In genomic region chr1:192814805-192815204, GRCh38 we compare ENCODE assay signal across 22 cellular contexts. TPM values are rescaled to one million over a fixed set of nuclear protein-coding genes. Genes with fewer than 3 reads are reported as not detected.
A peak's percentile ranks its signal among the peaks of the same experiment; 100 is the strongest.
DNase-seq lines count a peak whose midpoint lies in the region; ATAC-seq and TF ChIP-seq lines count a peak whose summit lies in the region.
"Had no signal": no experiment of that assay in that cellular context is flagged by ENCODE, and none has a peak within 500 bp of the region (broad histone marks: within the 10 kb centered on the region; RNA-seq: fewer than 3 reads in every experiment).

No MANE protein-coding gene starts in this region.

- H3K36me3 Mint-ChIP-seq in activated T-helper 17 cell treated with anti-CD3 and anti-CD28 coated beads, Interleukin-2, amount 50 U/mL, for 72 hours (ENCODE audit: low read depth) = peaks cover 31% of the 10 kb centered on the region

- no peaks in the 10 kb centered on the region for H3F3A ChIP-seq in SK-N-SH (replicated peaks; ENCODE audit: insufficient read depth)

- ATAC-seq in SK-N-SH treated with all-trans-retinoic acid at 6 μM for 48 hours (peak; percentile 15; the same call in 2 of the 3 replicates), gastroesophageal sphincter (no peak), GM21717 (IDR thresholded peaks at IDR 0.05; ENCODE audit: unreplicated experiment) (no peak), GM19467 (IDR thresholded peaks at IDR 0.05; ENCODE audit: unreplicated experiment) (no peak)
- ATAC-seq in activated T-helper 17 cell treated with anti-CD3 and anti-CD28 coated beads, Interleukin-2, amount 50 U/mL, for 72 hours (replicated peaks) = peak; percentile 21

- H3K27ac ChIP-seq in SK-N-SH (ENCODE audit: low read depth in 2 of 2, low read length in 1 of 2) (no peak overlapping the region), gastroesophageal sphincter (peak overlapping the region in 3 of 4 donors; percentile 4 to 98 (median 97)), sigmoid colon (peak overlapping the region in 3 of 4 donors; percentile 38 to 98 (median 96))
- H3K27ac ChIP-seq: Peyer's patch had no signal

- H3K4me3 Mint-ChIP-seq in activated T-helper 17 cell treated with anti-CD3 and anti-CD28 coated beads, Interleukin-2, amount 50 U/mL, for 72 hours = no peak overlapping the region

- no peak for TF ChIP-seq RAD21 in SK-N-SH (IDR thresholded peaks at IDR 0.05; ENCODE audit: low read length)

- DNase-seq in SK-N-SH (no peak), sigmoid colon (no peak)
- no peak for DNase-seq in NK-92 treated with Interleukin-12 subunit alpha and Interleukin-12 subunit beta, amount 100 ng/mL, for 24 hours (lab: John Stamatoyannopoulos, UW)
- DNase-seq: 8988T, ACHN, BE2C, Calu3, DMS153, DND-41, H7, KBM-7, MG63, NCI-H2029 treated with DMSO at 0.1 percent for 48 hours, NCI-H446 treated with DMSO at 0.1 percent for 48 hours, NCI-H526, Peyer's patch, SHP77 treated with DMSO at 0.1 percent for 48 hours had no signal

- peaks cover 8% of the 10 kb centered on the region; the same call in 1 of the 2 replicates for H4K20me1 ChIP-seq in SK-N-SH (ENCODE audit: insufficient read depth)

- POLR2A ChIA-PET in SK-N-SH (lab: Yijun Ruan, JAX) = no interaction called here

- TF ChIP-seq POLR2A in gastroesophageal sphincter (IDR thresholded peaks at IDR 0.05) (no peak), sigmoid colon (IDR thresholded peaks at IDR 0.05) (no peak)

- H3K27me3 ChIP-seq in SK-N-SH (ENCODE audit: insufficient read depth) = no peaks in the 10 kb centered on the region
- no peaks in the 10 kb centered on the region for H3K27me3 ChIP-seq in gastroesophageal sphincter
- no peaks in the 10 kb centered on the region for H3K27me3 ChIP-seq in sigmoid colon
- H3K27me3 ChIP-seq: BE2C, MG63, Peyer's patch had no signal

- H3K79me2 ChIP-seq in SK-N-SH (ENCODE audit: insufficient read depth) = peaks cover 10% of the 10 kb centered on the region

- no peaks in the 10 kb centered on the region for H3K9me3 Mint-ChIP-seq in activated T-helper 17 cell treated with anti-CD3 and anti-CD28 coated beads, Interleukin-2, amount 50 U/mL, for 72 hours

- TF ChIP-seq CTCF in SK-N-SH (IDR thresholded peaks at IDR 0.05) (no peak), gastroesophageal sphincter (IDR thresholded peaks at IDR 0.05) (no peak), sigmoid colon (IDR thresholded peaks at IDR 0.05) (no peak)

- TF ChIP-seq EP300 in SK-N-SH (IDR thresholded peaks at IDR 0.05; ENCODE audit: borderline replicate concordance in 1 of 2, low read depth in 1 of 2, low read length in 1 of 2) = no peak
- no peak for TF ChIP-seq EP300 in gastroesophageal sphincter (IDR thresholded peaks at IDR 0.05)
- TF ChIP-seq EP300 in sigmoid colon (IDR thresholded peaks at IDR 0.05) = no peak

- CTCF ChIA-PET in SK-N-SH (lab: Yijun Ruan, JAX) = interaction anchor here (0.9 to 1.0 kb wide), 2 partner anchors 9 to 10 kb away, joined by 3 to 4 read pairs; no protein-coding TSS in a partner anchor

- 56% methylated on average over 1 of the region's 1 CpG for WGBS in SK-N-SH (ENCODE audit: low lambda C conversion rate)
- 63 to 80% methylated on average over 1 of the region's 1 CpG for WGBS in gastroesophageal sphincter (ENCODE audit: low coverage in 1 of 2), 2 donors
- WGBS in sigmoid colon, 2 donors = 87 to 88% methylated on average over 1 of the region's 1 CpG

- no peaks in the 10 kb centered on the region for H3K27me3 Mint-ChIP-seq in activated T-helper 17 cell treated with anti-CD3 and anti-CD28 coated beads, Interleukin-2, amount 50 U/mL, for 72 hours

- peaks cover 8 to 13% of the 10 kb centered on the region in 2 experiments; a peak in 3 of 4 replicates for H3K4me1 ChIP-seq in SK-N-SH (ENCODE audit: control insufficient read depth in 1 of 2, insufficient read depth in 2 of 2, low read depth in 1 of 2, low read length in 1 of 2)
- peaks cover 0 to 19% (median 0%) of the 10 kb centered on the region in 3 donors for H3K4me1 ChIP-seq in gastroesophageal sphincter
- H3K4me1 ChIP-seq in sigmoid colon = peaks cover 0 to 30% (median 22%) of the 10 kb centered on the region in 4 donors
- H3K4me1 ChIP-seq: BE2C, Peyer's patch had no signal

- H3K9me3 ChIP-seq in SK-N-SH (no peaks in the 10 kb centered on the region), gastroesophageal sphincter (no peaks in the 10 kb centered on the region), sigmoid colon (no peaks in the 10 kb centered on the region)
- H3K9me3 ChIP-seq: BE2C, MG63, Peyer's patch had no signal

- H3K9me2 ChIP-seq in SK-N-SH = no peaks in the 10 kb centered on the region

- H3K4me3 ChIP-seq in SK-N-SH (ENCODE audit: low read depth in 2 of 2, low read length in 1 of 2) = no peak overlapping the region
- no peak overlapping the region for H3K4me3 ChIP-seq in gastroesophageal sphincter
- no peak overlapping the region for H3K4me3 ChIP-seq in sigmoid colon
- H3K4me3 ChIP-seq: MG63, Peyer's patch had no signal

- no peak overlapping the region for H3K9ac ChIP-seq in SK-N-SH

- H2AFZ ChIP-seq in SK-N-SH (ENCODE audit: low read depth) = no peak overlapping the region

- intact Hi-C loops in sigmoid colon (cut with DNase I) = loop anchor here (5.0 kb wide), 3 partner anchors 72 to 157 kb away; no protein-coding TSS in a partner anchor

- H3K27ac Mint-ChIP-seq in activated T-helper 17 cell treated with anti-CD3 and anti-CD28 coated beads, Interleukin-2, amount 50 U/mL, for 72 hours = no peak overlapping the region

- H3K4me1 Mint-ChIP-seq in activated T-helper 17 cell treated with anti-CD3 and anti-CD28 coated beads, Interleukin-2, amount 50 U/mL, for 72 hours = peaks cover 5% of the 10 kb centered on the region

- H3K36me3 ChIP-seq in SK-N-SH (replicated peaks in 1 of 2; ENCODE audit: control insufficient read depth in 1 of 2, insufficient read depth in 2 of 2, low read length in 1 of 2) (peaks cover 23 to 25% of the 10 kb centered on the region in 2 experiments), gastroesophageal sphincter (peaks cover 4 to 19% of the 10 kb centered on the region in 2 donors), sigmoid colon (peaks cover 13 to 27% (median 22%) of the 10 kb centered on the region in 4 donors)
- H3K36me3 ChIP-seq: MG63 had no signal

- no peak overlapping the region for H3K4me2 ChIP-seq in SK-N-SH

TF ChIP-seq in SK-N-SH treated with all-trans-retinoic acid at 6 μM for 48 hours, 23 proteins besides CTCF, POLR2A, EP300 and RAD21 (continues in another document):
- no peak for TF ChIP-seq ZFP3 (CRISPR knock-in tag; IDR thresholded peaks at IDR 0.05)
- no peak for TF ChIP-seq OSR1 (CRISPR knock-in tag; IDR thresholded peaks at IDR 0.05)
- TF ChIP-seq, protein P1, sequence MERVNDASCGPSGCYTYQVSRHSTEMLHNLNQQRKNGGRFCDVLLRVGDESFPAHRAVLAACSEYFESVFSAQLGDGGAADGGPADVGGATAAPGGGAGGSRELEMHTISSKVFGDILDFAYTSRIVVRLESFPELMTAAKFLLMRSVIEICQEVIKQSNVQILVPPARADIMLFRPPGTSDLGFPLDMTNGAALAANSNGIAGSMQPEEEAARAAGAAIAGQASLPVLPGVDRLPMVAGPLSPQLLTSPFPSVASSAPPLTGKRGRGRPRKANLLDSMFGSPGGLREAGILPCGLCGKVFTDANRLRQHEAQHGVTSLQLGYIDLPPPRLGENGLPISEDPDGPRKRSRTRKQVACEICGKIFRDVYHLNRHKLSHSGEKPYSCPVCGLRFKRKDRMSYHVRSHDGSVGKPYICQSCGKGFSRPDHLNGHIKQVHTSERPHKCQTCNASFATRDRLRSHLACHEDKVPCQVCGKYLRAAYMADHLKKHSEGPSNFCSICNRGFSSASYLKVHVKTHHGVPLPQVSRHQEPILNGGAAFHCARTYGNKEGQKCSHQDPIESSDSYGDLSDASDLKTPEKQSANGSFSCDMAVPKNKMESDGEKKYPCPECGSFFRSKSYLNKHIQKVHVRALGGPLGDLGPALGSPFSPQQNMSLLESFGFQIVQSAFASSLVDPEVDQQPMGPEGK (CRISPR knock-in tag; IDR thresholded peaks at IDR 0.05; ENCODE audit: borderline replicate concordance) = no peak
- no peak for TF ChIP-seq ZNF70 (CRISPR knock-in tag; IDR thresholded peaks at IDR 0.05)
- TF ChIP-seq GLIS3 (CRISPR knock-in tag; IDR thresholded peaks at IDR 0.05) = no peak
- no peak for TF ChIP-seq ESRRG (CRISPR knock-in tag; IDR thresholded peaks at IDR 0.05)
- no peak for TF ChIP-seq ZNF565 (CRISPR knock-in tag; conservative IDR thresholded peaks at IDR 0.05; ENCODE audit: low read depth)
- no peak for TF ChIP-seq ZNF8 (CRISPR knock-in tag; IDR thresholded peaks at IDR 0.05)

TF ChIP-seq in SK-N-SH, 30 proteins besides CTCF, POLR2A, EP300 and RAD21:
- TF ChIP-seq FOSL2 (IDR thresholded peaks at IDR 0.05; ENCODE audit: borderline replicate concordance, low read depth) (no peak), MEF2A (IDR thresholded peaks at IDR 0.05; ENCODE audit: borderline replicate concordance, low read depth) (no peak), USF1 (IDR thresholded peaks at IDR 0.05; ENCODE audit: borderline replicate concordance, low read depth) (no peak), GATA2 (CRISPR knock-in tag; IDR thresholded peaks at IDR 0.05) (no peak), TAF1 (IDR thresholded peaks at IDR 0.05; ENCODE audit: borderline replicate concordance, low read depth, low read length) (no peak)

RNA-seq across cellular contexts. Expression of gene RGS2, which starts 6.0 kb away (rescaled TPM):
- polyA plus RNA-seq in SK-N-SH (2012; rRNA removed) (47.1 and 53.9 TPM in 2 replicates), sigmoid colon (100 to 1,000 TPM in 1 of 3 donors, 10 to 100 TPM in 2; 22.4 to 118 (median 49.2) TPM)
- 59.6 and 88.1 TPM in 2 replicates for polyA plus RNA-seq in SK-N-SH (2012; cell fraction: cytosol; rRNA removed)
- polyA plus RNA-seq in SK-N-SH (2012; cell fraction: nucleus; rRNA removed) = 49.8 and 91.8 TPM in 2 replicates
- total RNA-seq in activated T-helper 17 cell treated with anti-CD3 and anti-CD28 coated beads, Interleukin-2, amount 50 U/mL, for 72 hours = 10 to 100 TPM; 11.7 to 22.8 TPM
- total RNA-seq in gastroesophageal sphincter (100 to 1,000 TPM; 297 to 490 (median 461) TPM), sigmoid colon (100 to 1,000 TPM; 366 to 667 (median 434) TPM)

Comparison
In these comparisons a context has a peak if more than half of its experiments do, and no peak if none do; other contexts are left out.
1. ATAC-seq: peak in SK-N-SH treated with all-trans-retinoic acid at 6 μM for 48 hours (single experiment) and activated T-helper 17 cell treated with anti-CD3 and anti-CD28 coated beads, Interleukin-2, amount 50 U/mL, for 72 hours (single experiment); none in gastroesophageal sphincter (single experiment), GM21717 (single experiment) and GM19467 (single experiment).
2. H3K27ac ChIP-seq: peak in gastroesophageal sphincter (3 of 4) and sigmoid colon (3 of 4); none in SK-N-SH (0 of 2).
3. RNA of gene RGS2, which starts 6.0 kb away (total RNA-seq): 366 to 667 TPM in sigmoid colon and 297 to 490 TPM in gastroesophageal sphincter; 11.7 to 22.8 TPM in activated T-helper 17 cell treated with anti-CD3 and anti-CD28 coated beads, Interleukin-2, amount 50 U/mL, for 72 hours; every median in the first group is over 10 times any median in the second.